ENCODE assay signal across 9 cellular contexts in the genomic region with DNA sequence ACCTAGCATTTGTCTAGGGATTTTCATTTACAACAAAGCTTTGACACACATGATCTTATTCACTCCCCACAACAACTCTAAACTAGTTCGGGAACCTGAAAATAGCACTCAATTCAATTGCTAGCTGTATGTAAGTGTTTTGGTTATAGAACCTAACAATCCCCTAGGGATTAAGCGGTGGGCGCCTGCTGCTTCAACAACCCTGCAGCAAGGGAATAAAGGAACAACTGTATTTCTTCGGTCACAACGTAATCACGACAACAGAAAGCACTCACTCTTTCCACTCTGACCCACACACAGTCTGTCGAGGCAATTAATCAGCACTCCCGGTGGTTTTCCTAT. TPM values are rescaled to one million over a fixed set of nuclear protein-coding genes. Genes with fewer than 3 reads are reported as not detected.
DNase-seq lines count a peak whose midpoint lies in the region; FAIRE-seq and TF ChIP-seq lines count a peak whose summit lies in the region.
"Had no signal": no experiment of that assay in that cellular context is flagged by ENCODE, and none has a peak within 500 bp of the region (broad histone marks: within the 10 kb centered on the region; RNA-seq: fewer than 3 reads in every experiment).

No MANE protein-coding gene starts in this region.

- H3K79me1 ChIP-seq in H1 (ENCODE audit: low read depth, low read length): no peaks in the 10 kb centered on the region

- no peak overlapping the region for H2BK15ac ChIP-seq in H1 (ENCODE audit: low read length)

- H3K4me3 Mint-ChIP-seq in activated CD4-positive, alpha-beta T cell treated with anti-CD3 and anti-CD28 coated beads, Interleukin-2, amount 10 ng/mL, durations not matched to agents 7 days and 5 days: peak overlapping the region; percentile 94

- no peak overlapping the region for H4K91ac ChIP-seq in H1 (replicated peaks; ENCODE audit: insufficient read length, low read length)

- peaks cover 5% of the 10 kb centered on the region; the same call in 1 of the 2 replicates for H3K23me2 ChIP-seq in H1 (ENCODE audit: low read depth, low read length)

- no peak for TF ChIP-seq EP300 in H1 (IDR thresholded peaks at IDR 0.05; ENCODE audit: borderline replicate concordance in 1 of 2, low read depth in 2 of 2, low read length in 2 of 2)

- peaks cover 0 to 10% (median 3%) of the 10 kb centered on the region in 4 experiments; a peak in 2 of 7 replicates for H3K4me1 ChIP-seq in H1 (replicated peaks in 1 of 4; ENCODE audit: control insufficient read depth in 3 of 4, insufficient read depth in 4 of 4, low read length in 3 of 4)

- 72% methylated on average over 5 of the region's 8 CpGs; no CpG with 5 or more reads in 1 of the 2 experiments for WGBS in H1 (ENCODE audit: extremely low coverage in 1 of 2, insufficient coverage in 1 of 2, insufficient read length in 1 of 2, insufficient replicate concordance in 2 of 2, low coverage in 1 of 2, low lambda C conversion rate in 2 of 2, missing lambda C conversion rate in 1 of 2), 2 experiments

- peaks cover 7% of the 10 kb centered on the region for H3K36me3 Mint-ChIP-seq in activated CD4-positive, alpha-beta T cell treated with anti-CD3 and anti-CD28 coated beads, Interleukin-2, amount 10 ng/mL, durations not matched to agents 7 days and 5 days (ENCODE audit: low read depth)

- no peak for DNase-seq in activated CD4-positive, alpha-beta T cell treated with anti-CD3 and anti-CD28 coated beads, Interleukin-2, amount 10 ng/mL, durations not matched to agents 7 days and 5 days
- DNase-seq in activated CD4-positive, alpha-beta T cell treated with anti-CD3 and anti-CD28 coated beads for 48 hours: no peak
- DNase-seq in LNCaP clone FGC (ENCODE audit: low read depth) (no peak), H1 (ENCODE audit: low read depth in 1 of 2, low spot score in 2 of 2) (no peak), retinal pigment epithelial cell (ENCODE audit: low read depth) (no peak), kidney glomerular epithelial cell (lab: John Stamatoyannopoulos, UW) (no peak)
- no peak for DNase-seq in stimulated activated CD4-positive, alpha-beta T cell treated with anti-CD3 and anti-CD28 coated beads, Interleukin-4, amount 100 ng/mL, for 24 hours
- DNase-seq in activated effector memory CD4-positive, alpha-beta T cell treated with anti-CD3 and anti-CD28 coated beads, Interleukin-2, amount 50 U/mL, for 16 hours: no peak

- H3K9me3 Mint-ChIP-seq in activated CD4-positive, alpha-beta T cell treated with anti-CD3 and anti-CD28 coated beads, Interleukin-2, amount 10 ng/mL, durations not matched to agents 7 days and 5 days: no peaks in the 10 kb centered on the region

- no peaks in the 10 kb centered on the region for H4K20me1 ChIP-seq in H1 (replicated peaks in 1 of 2; ENCODE audit: control insufficient read depth in 1 of 2, insufficient read depth in 2 of 2, low read length in 2 of 2)

- no peak overlapping the region for H3K56ac ChIP-seq in H1 (replicated peaks; ENCODE audit: insufficient read length, low read depth, low read length)

- H4K5ac ChIP-seq in H1 (ENCODE audit: insufficient read length, low read depth, low read length): no peak overlapping the region

- H3K4me1 Mint-ChIP-seq in activated CD4-positive, alpha-beta T cell treated with anti-CD3 and anti-CD28 coated beads, Interleukin-2, amount 10 ng/mL, durations not matched to agents 7 days and 5 days: peaks cover 34% of the 10 kb centered on the region

- H3K9ac ChIP-seq in H1 (replicated peaks in 1 of 4; ENCODE audit: extremely low read depth in 1 of 4, low read depth in 3 of 4, low read length in 3 of 4): no peak overlapping the region

- POLR2A ChIA-PET in activated CD4-positive, alpha-beta T cell treated with anti-CD3 and anti-CD28 coated beads, Interleukin-2, amount 10 ng/mL, durations not matched to agents 7 days and 5 days (lab: Charles Lee): no interaction called here
- POLR2A ChIA-PET in H1 (lab: Charles Lee; ENCODE audit: partially characterized antibody): no interaction called here

- H3K27ac Mint-ChIP-seq in activated CD4-positive, alpha-beta T cell treated with anti-CD3 and anti-CD28 coated beads, Interleukin-2, amount 10 ng/mL, durations not matched to agents 7 days and 5 days: peak overlapping the region; percentile 97

- H2BK120ac ChIP-seq in H1 (replicated peaks; ENCODE audit: low read depth, low read length): no peak overlapping the region

- FAIRE-seq in H1 (lab: Jason Lieb, UNC): no peak
- FAIRE-seq: endometrium had no signal

- peak overlapping the region; percentile 71 for H3K4me3 ChIP-seq in LNCaP clone FGC (ENCODE audit: low read depth, low read length)
- peak overlapping the region; percentile 56 to 80 (median 70) for H3K4me3 ChIP-seq in H1 (ENCODE audit: extremely low read depth in 1 of 4, insufficient read depth in 2 of 4, low read depth in 3 of 4, low read length in 4 of 4)
- H3K4me3 ChIP-seq in retinal pigment epithelial cell (ENCODE audit: low read length): peak overlapping the region; percentile 69

- peak overlapping the region; percentile 68 to 96 for H3K4me2 ChIP-seq in H1 (ENCODE audit: insufficient read depth in 1 of 2, low read depth in 2 of 2, low read length in 2 of 2)

- no peak overlapping the region for H3K18ac ChIP-seq in H1 (ENCODE audit: extremely low read depth, low read length)

- no peak for TF ChIP-seq RAD21 in H1 (IDR thresholded peaks at IDR 0.05 in 1 of 2, conservative IDR thresholded peaks at IDR 0.05 in 1 of 2; ENCODE audit: low read depth in 2 of 2, low read length in 2 of 2)

- H3K27me3 Mint-ChIP-seq in activated CD4-positive, alpha-beta T cell treated with anti-CD3 and anti-CD28 coated beads, Interleukin-2, amount 10 ng/mL, durations not matched to agents 7 days and 5 days: no peaks in the 10 kb centered on the region

- H2BK12ac ChIP-seq in H1 (ENCODE audit: low read depth, low read length): no peak overlapping the region

- H3K36me3 ChIP-seq in H1 (ENCODE audit: control insufficient read depth in 2 of 4, insufficient read depth in 4 of 4, low read length in 3 of 4): no peaks in the 10 kb centered on the region

- no peak overlapping the region for H3K4ac ChIP-seq in H1 (replicated peaks; ENCODE audit: insufficient read length, low read depth, low read length)

- H3K27me3 ChIP-seq in H1 (replicated peaks in 1 of 4; ENCODE audit: control insufficient read depth in 3 of 4, extremely low read depth in 1 of 4, insufficient read depth in 3 of 4, low read length in 3 of 4): no peaks in the 10 kb centered on the region

- H3K79me2 ChIP-seq in H1 (ENCODE audit: control insufficient read depth in 1 of 2, insufficient read depth in 2 of 2, low read length in 2 of 2): peaks cover 0 to 2% of the 10 kb centered on the region in 2 experiments; a peak in 1 of 4 replicates

- H2BK5ac ChIP-seq in H1 (ENCODE audit: low read depth, low read length): no peak overlapping the region

- H2AK5ac ChIP-seq in H1 (ENCODE audit: low read depth, low read length): no peak overlapping the region

- H2BK20ac ChIP-seq in H1 (ENCODE audit: low read length): no peak overlapping the region

- H3K27ac ChIP-seq in H1 (ENCODE audit: low read depth, low read length): no peak overlapping the region

- H3K9me3 ChIP-seq in H1 (ENCODE audit: insufficient read depth in 2 of 2, low read depth in 1 of 2, low read length in 1 of 2): no peaks in the 10 kb centered on the region

- H4K8ac ChIP-seq in H1 (ENCODE audit: extremely low read depth, insufficient read depth, low read length): no peak overlapping the region

- H2AFZ ChIP-seq in H1 (ENCODE audit: low read length): no peak overlapping the region

- no peak for TF ChIP-seq POLR2A in H1 (IDR thresholded peaks at IDR 0.05; ENCODE audit: control extremely low read depth in 1 of 2, low read depth in 2 of 2, low read length in 2 of 2)

- TF ChIP-seq CTCF in LNCaP clone FGC (IDR thresholded peaks at IDR 0.05; ENCODE audit: control insufficient read depth, extremely low read depth, insufficient read depth): no peak
- TF ChIP-seq CTCF in H1 (IDR thresholded peaks at IDR 0.05; ENCODE audit: control extremely low read depth in 1 of 3, insufficient read depth in 1 of 3, low read depth in 1 of 3, low read length in 3 of 3): no peak
- no peak for TF ChIP-seq CTCF in retinal pigment epithelial cell (conservative IDR thresholded peaks at IDR 0.05; ENCODE audit: low read depth, low read length)

- H3K14ac ChIP-seq in H1 (ENCODE audit: insufficient read length): no peak overlapping the region

- CTCF ChIA-PET in activated CD4-positive, alpha-beta T cell treated with anti-CD3 and anti-CD28 coated beads, Interleukin-2, amount 10 ng/mL, durations not matched to agents 7 days and 5 days (lab: Charles Lee): interaction anchor here (0.7 to 1.5 kb wide), 2 partner anchors 12 to 14 kb away, joined by 3 read pairs; no protein-coding TSS in a partner anchor
- CTCF ChIA-PET in H1 (lab: Charles Lee; ENCODE audit: partially characterized antibody): interaction anchor here (0.7 kb wide), 1 partner anchor 35 kb away, joined by 3 read pairs; no protein-coding TSS in a partner anchor

- no peak overlapping the region for H3K23ac ChIP-seq in H1 (ENCODE audit: insufficient read length)

TF ChIP-seq in H1, 55 proteins besides CTCF, POLR2A, EP300 and RAD21 (continues in another document):
- TF ChIP-seq GTF2F1 (IDR thresholded peaks at IDR 0.05; ENCODE audit: borderline replicate concordance, low read depth, low read length) (no peak), CHD2 (IDR thresholded peaks at IDR 0.05; ENCODE audit: low read length) (no peak), TAF1 (IDR thresholded peaks at IDR 0.05; ENCODE audit: low read depth, low read length) (no peak), CEBPB (IDR thresholded peaks at IDR 0.05; ENCODE audit: low read depth, low read length) (no peak), CBX8 (IDR thresholded peaks at IDR 0.05; ENCODE audit: borderline replicate concordance, low read depth, low read length) (no peak), SP4 (IDR thresholded peaks at IDR 0.05; ENCODE audit: low read length) (no peak), TAF7 (optimal IDR thresholded peaks at IDR 0.05; ENCODE audit: borderline replicate concordance, low read depth, low read length) (no peak), SRF (IDR thresholded peaks at IDR 0.05; ENCODE audit: low read depth, low read length) (no peak)

RNA-seq across cellular contexts. Expression of a gene that starts 0.7 kb away (rescaled TPM):
- 10 to 100 TPM; 15.4 to 18.3 TPM for total RNA-seq in activated CD4-positive, alpha-beta T cell treated with anti-CD3 and anti-CD28 coated beads, Interleukin-2, amount 10 ng/mL, durations not matched to agents 7 days and 5 days
- total RNA-seq in H1 (2021; fragmentation: NEBNext Ultra II Directional; extraction: Animal tissue kit (Norgen Biotek cat#: 25700)): 21.4 and 24.3 TPM in 2 replicates
- 2.8 and 4.4 TPM in 2 replicates for polyA plus RNA-seq in H1 (2011; rRNA removed)
- 5.5 TPM for polyA plus RNA-seq in H1 (2011; cell fraction: cytosol; rRNA removed)
- 3.2 TPM for polyA plus RNA-seq in H1 (2011; cell fraction: nucleus; rRNA removed)
- polyA plus RNA-seq in H1 (2012, experiment 1 of 2): 9.4 to 20.0 TPM (median 10.4 TPM) in 4 replicates
- 2.4 TPM for polyA plus RNA-seq in H1 (2012, experiment 2 of 2)
- polyA plus RNA-seq in H1 (2013, experiment 1 of 2): 19.6 TPM
- polyA plus RNA-seq in H1 (2013, experiment 2 of 2): 20.5 TPM
- polyA minus RNA-seq in H1 (2011; rRNA and poly(A)+ RNA removed): 11.1 and 12.1 TPM in 2 replicates
- polyA minus RNA-seq in H1 (2011; cell fraction: cytosol; rRNA and poly(A)+ RNA removed): 6.2 TPM
- 24.7 TPM for polyA minus RNA-seq in H1 (2011; cell fraction: nucleus; rRNA and poly(A)+ RNA removed)
